In genomic region chr19:17319473-17320238, GRCh38 we compare ENCODE assay signal across 1 cellular context.
TF ChIP-seq lines count a peak whose summit lies in the region.

No MANE protein-coding gene starts in this region.

TF ChIP-seq in HepG2, 621 proteins besides CTCF, POLR2A, EP300 and RAD21:
- TF ChIP-seq ZSCAN9 (CRISPR knock-in tag; IDR thresholded peaks at IDR 0.05; ENCODE audit: borderline replicate concordance) (no peak), NCOA2 (CRISPR knock-in tag; IDR thresholded peaks at IDR 0.05) (no peak), NR1H2 (CRISPR knock-in tag; IDR thresholded peaks at IDR 0.05; ENCODE audit: borderline replicate concordance, low read depth) (no peak), MTF1 (CRISPR knock-in tag; IDR thresholded peaks at IDR 0.05) (no peak), ZNF263 (CRISPR knock-in tag; IDR thresholded peaks at IDR 0.05) (no peak), MAX (IDR thresholded peaks at IDR 0.05) (no peak), TIGD3 (CRISPR knock-in tag; IDR thresholded peaks at IDR 0.05; ENCODE audit: borderline replicate concordance) (no peak), MXD4 (CRISPR knock-in tag; IDR thresholded peaks at IDR 0.05) (no peak), ZNF274 (CRISPR knock-in tag; IDR thresholded peaks at IDR 0.05) (no peak), ZNF720 (CRISPR knock-in tag; IDR thresholded peaks at IDR 0.05) (no peak), RCOR2 (CRISPR knock-in tag; IDR thresholded peaks at IDR 0.05) (no peak), ZNF75D (CRISPR knock-in tag; IDR thresholded peaks at IDR 0.05; ENCODE audit: borderline replicate concordance) (no peak), NR0B2 (CRISPR knock-in tag; IDR thresholded peaks at IDR 0.05) (no peak), ZNF24 (IDR thresholded peaks at IDR 0.05) (no peak), RXRA (CRISPR knock-in tag; IDR thresholded peaks at IDR 0.05) (no peak), HOMEZ (CRISPR knock-in tag; IDR thresholded peaks at IDR 0.05; ENCODE audit: low read depth) (no peak), MYC (CRISPR knock-in tag; IDR thresholded peaks at IDR 0.05; ENCODE audit: borderline replicate concordance) (no peak), ZSCAN29 (CRISPR knock-in tag; conservative IDR thresholded peaks at IDR 0.05) (no peak), ZBTB37 (CRISPR knock-in tag; IDR thresholded peaks at IDR 0.05) (no peak)
